In genomic region chr13:21060827-21061076, GRCh38 we compare ENCODE assay signal across 8 cellular contexts. TPM values are rescaled to one million over a fixed set of nuclear protein-coding genes. Genes with fewer than 3 reads are reported as not detected.
DNase-seq lines count a peak whose midpoint lies in the region; ATAC-seq, FAIRE-seq and TF ChIP-seq lines count a peak whose summit lies in the region.

No MANE protein-coding gene starts in this region.

- no peak overlapping the region for H2AFZ ChIP-seq in ACC112 (ENCODE audit: low read length, unreplicated experiment)

- H3K9me3 ChIP-seq in mononuclear cell (ENCODE audit: low read depth, low read length): no peaks in the 10 kb centered on the region

- H3K4me3 ChIP-seq in ACC112 (ENCODE audit: low read depth, low read length): peak overlapping the region; percentile 99
- peak overlapping the region; percentile 100 for H3K4me3 ChIP-seq in coronary artery
- H3K4me3 ChIP-seq in mononuclear cell (ENCODE audit: low read length): peak overlapping the region; percentile 81

- H3K27me3 ChIP-seq in ACC112 (ENCODE audit: insufficient read depth, low read length) (no peaks in the 10 kb centered on the region), mononuclear cell (ENCODE audit: insufficient read depth, low read length) (no peaks in the 10 kb centered on the region)

- no peaks in the 10 kb centered on the region for H3K36me3 ChIP-seq in ACC112 (ENCODE audit: insufficient read depth, low read length)

- peaks cover 54% of the 10 kb centered on the region for H3K79me2 ChIP-seq in ACC112 (ENCODE audit: control insufficient read depth, insufficient read depth, low read length, unreplicated experiment)

- FAIRE-seq in H54 (lab: Jason Lieb, UNC): no peak

- H3K27ac ChIP-seq in ACC112 (ENCODE audit: low read depth, low read length): peak overlapping the region; percentile 98
- H3K27ac ChIP-seq in coronary artery: peak overlapping the region; percentile 100

- no peak for TF ChIP-seq POLR2A in H54 (IDR thresholded peaks at IDR 0.05; ENCODE audit: low read depth, low read length)

- H3K4me1 ChIP-seq in ACC112 (ENCODE audit: control insufficient read depth, insufficient read depth, low read length, unreplicated experiment): peaks cover 25% of the 10 kb centered on the region
- peaks cover 24% of the 10 kb centered on the region for H3K4me1 ChIP-seq in mononuclear cell (ENCODE audit: insufficient read depth, low read length)

- DNase-seq in coronary artery (ENCODE audit: low spot score): no peak
- DNase-seq in H54 (ENCODE audit: insufficient read length, low spot score): no peak
- DNase-seq in activated CD8-positive, alpha-beta memory T cell treated with anti-CD3 and anti-CD28 coated beads, Interleukin-2, amount 50 U/mL, for 4 hours: no peak
- DNase-seq in pons (ENCODE audit: low spot score): no peak

- TF ChIP-seq CTCF in coronary artery (IDR thresholded peaks at IDR 0.05): no peak

- peak; percentile 20 for ATAC-seq in HG03103 (IDR thresholded peaks at IDR 0.05; ENCODE audit: low read depth, unreplicated experiment)
- no peak for ATAC-seq in HG02798 (IDR thresholded peaks at IDR 0.05; ENCODE audit: poor library complexity, unreplicated experiment)

RNA-seq across cellular contexts. Expression of gene LATS2, which starts 0.6 kb away (rescaled TPM):
- total RNA-seq in mononuclear cell: 15.0 TPM
